Comparison of ENCODE assay signal across 1 cellular context in genomic region chr17:41315814-41316430, GRCh38.
TF ChIP-seq lines count a peak whose summit lies in the region.

No MANE protein-coding gene starts in this region.

TF ChIP-seq in H1, 55 proteins besides CTCF, POLR2A, EP300 and RAD21:
- TF ChIP-seq NANOG (IDR thresholded peaks at IDR 0.05; ENCODE audit: insufficient read depth, low read depth, low read length, poor library complexity, severe bottlenecking) (no peak), JUND (IDR thresholded peaks at IDR 0.05; ENCODE audit: low read length) (no peak), POU5F1 (IDR thresholded peaks at IDR 0.05; ENCODE audit: low read depth, low read length) (no peak), EZH2 (IDR thresholded peaks at IDR 0.05; ENCODE audit: low read depth, low read length, severe bottlenecking) (no peak), CBX5 (IDR thresholded peaks at IDR 0.05; ENCODE audit: low read depth, low read length) (no peak), SUZ12 (IDR thresholded peaks at IDR 0.05; ENCODE audit: low read length) (no peak)
